ENCODE assay signal across 33 cellular contexts in genomic region chr3:41936384-41936783, GRCh38.
"Had no signal": no experiment of that assay in that cellular context is flagged by ENCODE, and none has a peak within 500 bp of the region (broad histone marks: within the 10 kb centered on the region; RNA-seq: fewer than 3 reads in every experiment).

No MANE protein-coding gene starts in this region.

- FAIRE-seq: astrocyte, bronchial epithelial cell had no signal

- H3K27ac ChIP-seq: adrenal gland, ascending aorta, body of pancreas, brain microvascular endothelial cell, breast epithelium, cardiac muscle cell had no signal

- H3K27me3 ChIP-seq: adrenal gland, ascending aorta, body of pancreas, brain microvascular endothelial cell, breast epithelium, cardiac muscle cell had no signal

- DNase-seq: activated effector memory CD4-positive, alpha-beta T cell treated with anti-CD3 and anti-CD28 coated beads, Interleukin-2, amount 50 U/mL, for 16 hours; activated effector memory CD4-positive, alpha-beta T cell treated with Interleukin-2 at 50 U/mL for 16 hours; activated gamma-delta T cell; activated gamma-delta T cell treated with Interleukin-2 at 50 U/mL for 16 hours; activated naive CD4-positive, alpha-beta T cell; activated naive CD4-positive, alpha-beta T cell treated with anti-CD3 and anti-CD28 coated beads for 36 hours; activated naive CD4-positive, alpha-beta T cell treated with anti-CD3 and anti-CD28 coated beads, Interleukin-2, amount 10 ng/mL, durations not matched to agents 7 days and 5 days; activated naive CD4-positive, alpha-beta T cell treated with anti-CD3 and anti-CD28 coated beads, Interleukin-2, amount 50 U/mL, for 16 hours; activated naive CD4-positive, alpha-beta T cell treated with Interleukin-2 at 50 U/mL for 16 hours; activated naive CD8-positive, alpha-beta T cell treated with anti-CD3 and anti-CD28 coated beads for 36 hours; activated naive CD8-positive, alpha-beta T cell treated with anti-CD3 and anti-CD28 coated beads, Interleukin-2, amount 10 ng/mL, durations not matched to agents 7 days and 5 days; activated naive CD8-positive, alpha-beta T cell treated with anti-CD3 and anti-CD28 coated beads, Interleukin-2, amount 50 U/mL, for 24 hours; activated T-cell treated with anti-CD3 and anti-CD28 coated beads, Interleukin-2, amount 50 U/mL, for 24 hours; activated T-cell treated with anti-CD3 and anti-CD28 coated beads, Interleukin-2, amount 50 U/mL, for 4 hours; activated T-cell treated with anti-CD3 and anti-CD28 coated beads, Interleukin-2, amount 50 U/mL, for 48 hours; activated T-cell treated with anti-CD3 and anti-CD28 coated beads, Interleukin-2, amount 50 U/mL, for 72 hours; adrenal gland; amniotic stem cell; amygdala; anterior cingulate cortex; aorta; body of pancreas; brain microvascular endothelial cell; caudate nucleus; central memory CD4-positive, alpha-beta T cell; cerebellar nuclear complex had no signal

- H3K4me1 ChIP-seq: ascending aorta, body of pancreas, breast epithelium had no signal

- H3K4me3 ChIP-seq: adrenal gland, ascending aorta, body of pancreas, breast epithelium, cardiac muscle cell had no signal

- ATAC-seq: activated naive CD4-positive, alpha-beta T cell treated with anti-CD3 and anti-CD28 coated beads, Interleukin-2, amount 50 U/mL, for 72 hours; activated naive CD8-positive, alpha-beta T cell treated with anti-CD3 and anti-CD28 coated beads, Interleukin-2, amount 50 U/mL, for 24 hours; activated T-cell treated with anti-CD3 and anti-CD28 coated beads, Interleukin-2, amount 50 U/mL, for 4 hours; activated T-cell treated with anti-CD3 and anti-CD28 coated beads, Interleukin-2, amount 50 U/mL, for 72 hours; activated T-helper 17 cell treated with anti-CD3 and anti-CD28 coated beads, Interleukin-2, amount 50 U/mL, for 72 hours; body of pancreas had no signal

- H3K9me3 ChIP-seq: adrenal gland, ascending aorta, body of pancreas, breast epithelium had no signal

- H3K36me3 ChIP-seq: adrenal gland, ascending aorta, brain microvascular endothelial cell, breast epithelium, cardiac muscle cell had no signal
